Comparison of ENCODE assay signal across 8 cellular contexts in genomic region chr19:17074628-17075034, GRCh38. TPM values are rescaled to one million over a fixed set of nuclear protein-coding genes. Genes with fewer than 3 reads are reported as not detected.
DNase-seq lines count a peak whose midpoint lies in the region; ATAC-seq and TF ChIP-seq lines count a peak whose summit lies in the region.

No MANE protein-coding gene starts in this region.

- ATAC-seq in GM18519 (IDR thresholded peaks at IDR 0.05; ENCODE audit: low FRiP score, unreplicated experiment): no peak
- ATAC-seq in HG03159 (IDR thresholded peaks at IDR 0.05; ENCODE audit: unreplicated experiment): no peak

- H3K9me3 ChIP-seq in BE2C (no peaks in the 10 kb centered on the region), HEK293 (ENCODE audit: control insufficient read depth, insufficient read depth, low read depth, low read length) (no peaks in the 10 kb centered on the region), adipocyte (ENCODE audit: control insufficient read depth, low read length) (no peaks in the 10 kb centered on the region), uterus (no peaks in the 10 kb centered on the region)

- peak overlapping the region; percentile 95 for H3K9ac ChIP-seq in adipocyte (ENCODE audit: low read length)

- H3K27me3 ChIP-seq in BE2C (no peaks in the 10 kb centered on the region), adipocyte (replicated peaks; ENCODE audit: control insufficient read depth, insufficient read depth, low read length) (no peaks in the 10 kb centered on the region), uterus (no peaks in the 10 kb centered on the region)

- intact Hi-C loops in lower leg skin (cut with DNase I; ENCODE audit: low total_unique reads) (no loop called here), uterus (cut with DNase I; ENCODE audit: low total_unique reads) (loop anchor here (10.0 kb wide), 2 partner anchors 60 to 200 kb away; no protein-coding TSS in a partner anchor)

- CTCF ChIA-PET in HEK293 (lab: Yijun Ruan, JAX): interaction anchor here (0.6 to 0.7 kb wide), 4 partner anchors 22 to 208 kb away, joined by 3 to 6 read pairs (median 4); no protein-coding TSS in a partner anchor

- H3K4me3 ChIP-seq in BE2C (ENCODE audit: low read depth, low read length): peak overlapping the region; percentile 83
- H3K4me3 ChIP-seq in HEK293 (ENCODE audit: low read depth, low read length): peak overlapping the region; percentile 89
- peak overlapping the region; percentile 97 for H3K4me3 ChIP-seq in adipocyte (ENCODE audit: low read length)
- H3K4me3 ChIP-seq in lower leg skin (ENCODE audit: low read depth, poor library complexity, severe bottlenecking): peak overlapping the region; percentile 57
- peak overlapping the region; percentile 60 to 72 for H3K4me3 ChIP-seq in uterus

- TF ChIP-seq POLR2A in lower leg skin (IDR thresholded peaks at IDR 0.05) (no peak), uterus (IDR thresholded peaks at IDR 0.05) (no peak)

- no peak for DNase-seq in BE2C
- no peak for DNase-seq in adipocyte (ENCODE audit: low read depth)
- DNase-seq in lower leg skin (ENCODE audit: low spot score in 2 of 2): no peak
- DNase-seq in uterus: no peak
- DNase-seq in cerebellum (ENCODE audit: low spot score): no peak

- POLR2A ChIA-PET in HEK293 (lab: Yijun Ruan, JAX): interaction anchor here (0.7 to 1.4 kb wide), 2 partner anchors 141 to 231 kb away, joined by 3 to 5 read pairs; partner anchors contain the start of gene USE1

- TF ChIP-seq CTCF in BE2C (IDR thresholded peaks at IDR 0.05; ENCODE audit: low read depth, low read length) (no peak), HEK293 (tag by site-specific recombination; IDR thresholded peaks at IDR 0.05) (no peak), lower leg skin (IDR thresholded peaks at IDR 0.05) (no peak), uterus (IDR thresholded peaks at IDR 0.05) (no peak)

- no peaks in the 10 kb centered on the region; the same call in 1 of the 2 replicates for H3K4me1 ChIP-seq in BE2C
- peaks cover 8% of the 10 kb centered on the region for H3K4me1 ChIP-seq in HEK293 (ENCODE audit: control insufficient read depth, insufficient read depth, low read length)
- H3K4me1 ChIP-seq in adipocyte (ENCODE audit: control insufficient read depth, insufficient read depth, low read length): peaks cover 39% of the 10 kb centered on the region
- peaks cover 5 to 22% of the 10 kb centered on the region in 2 donors for H3K4me1 ChIP-seq in uterus

- 9 to 10% methylated on average over 9 to 11 of the region's 11 CpGs for WGBS in lower leg skin, 2 donors

- H3K27ac ChIP-seq in HEK293 (ENCODE audit: extremely low read depth, low read depth, low read length) (peak overlapping the region; percentile 62; the same call in 1 of the 2 replicates), uterus (peak overlapping the region; percentile 76 to 92)

- H3K36me3 ChIP-seq in BE2C: peaks cover 13% of the 10 kb centered on the region; the same call in 1 of the 2 replicates
- peaks cover 12 to 38% of the 10 kb centered on the region in 2 experiments; a peak in 2 of 3 replicates for H3K36me3 ChIP-seq in HEK293 (ENCODE audit: control insufficient read depth in 2 of 2, insufficient read depth in 1 of 2, low read length in 2 of 2)
- H3K36me3 ChIP-seq in adipocyte (ENCODE audit: control insufficient read depth, insufficient read depth, low read length, severe bottlenecking): no peaks in the 10 kb centered on the region
- no peaks in the 10 kb centered on the region for H3K36me3 ChIP-seq in uterus

TF ChIP-seq in HEK293, 187 proteins besides CTCF, POLR2A, EP300 and RAD21 (continues in another document):
- TF ChIP-seq ZNF26 (tag by site-specific recombination; IDR thresholded peaks at IDR 0.05): no peak
- TF ChIP-seq, protein P1, sequence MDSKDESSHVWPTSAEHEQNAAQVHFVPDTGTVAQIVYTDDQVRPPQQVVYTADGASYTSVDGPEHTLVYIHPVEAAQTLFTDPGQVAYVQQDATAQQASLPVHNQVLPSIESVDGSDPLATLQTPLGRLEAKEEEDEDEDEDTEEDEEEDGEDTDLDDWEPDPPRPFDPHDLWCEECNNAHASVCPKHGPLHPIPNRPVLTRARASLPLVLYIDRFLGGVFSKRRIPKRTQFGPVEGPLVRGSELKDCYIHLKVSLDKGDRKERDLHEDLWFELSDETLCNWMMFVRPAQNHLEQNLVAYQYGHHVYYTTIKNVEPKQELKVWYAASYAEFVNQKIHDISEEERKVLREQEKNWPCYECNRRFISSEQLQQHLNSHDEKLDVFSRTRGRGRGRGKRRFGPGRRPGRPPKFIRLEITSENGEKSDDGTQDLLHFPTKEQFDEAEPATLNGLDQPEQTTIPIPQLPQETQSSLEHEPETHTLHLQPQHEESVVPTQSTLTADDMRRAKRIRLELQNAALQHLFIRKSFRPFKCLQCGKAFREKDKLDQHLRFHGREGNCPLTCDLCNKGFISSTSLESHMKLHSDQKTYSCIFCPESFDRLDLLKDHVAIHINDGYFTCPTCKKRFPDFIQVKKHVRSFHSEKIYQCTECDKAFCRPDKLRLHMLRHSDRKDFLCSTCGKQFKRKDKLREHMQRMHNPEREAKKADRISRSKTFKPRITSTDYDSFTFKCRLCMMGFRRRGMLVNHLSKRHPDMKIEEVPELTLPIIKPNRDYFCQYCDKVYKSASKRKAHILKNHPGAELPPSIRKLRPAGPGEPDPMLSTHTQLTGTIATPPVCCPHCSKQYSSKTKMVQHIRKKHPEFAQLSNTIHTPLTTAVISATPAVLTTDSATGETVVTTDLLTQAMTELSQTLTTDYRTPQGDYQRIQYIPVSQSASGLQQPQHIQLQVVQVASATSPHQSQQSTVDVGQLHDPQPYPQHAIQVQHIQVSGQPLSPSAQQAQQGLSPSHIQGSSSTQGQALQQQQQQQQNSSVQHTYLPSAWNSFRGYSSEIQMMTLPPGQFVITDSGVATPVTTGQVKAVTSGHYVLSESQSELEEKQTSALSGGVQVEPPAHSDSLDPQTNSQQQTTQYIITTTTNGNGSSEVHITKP (tag by site-specific recombination; IDR thresholded peaks at IDR 0.05): no peak
- TF ChIP-seq, protein P2, sequence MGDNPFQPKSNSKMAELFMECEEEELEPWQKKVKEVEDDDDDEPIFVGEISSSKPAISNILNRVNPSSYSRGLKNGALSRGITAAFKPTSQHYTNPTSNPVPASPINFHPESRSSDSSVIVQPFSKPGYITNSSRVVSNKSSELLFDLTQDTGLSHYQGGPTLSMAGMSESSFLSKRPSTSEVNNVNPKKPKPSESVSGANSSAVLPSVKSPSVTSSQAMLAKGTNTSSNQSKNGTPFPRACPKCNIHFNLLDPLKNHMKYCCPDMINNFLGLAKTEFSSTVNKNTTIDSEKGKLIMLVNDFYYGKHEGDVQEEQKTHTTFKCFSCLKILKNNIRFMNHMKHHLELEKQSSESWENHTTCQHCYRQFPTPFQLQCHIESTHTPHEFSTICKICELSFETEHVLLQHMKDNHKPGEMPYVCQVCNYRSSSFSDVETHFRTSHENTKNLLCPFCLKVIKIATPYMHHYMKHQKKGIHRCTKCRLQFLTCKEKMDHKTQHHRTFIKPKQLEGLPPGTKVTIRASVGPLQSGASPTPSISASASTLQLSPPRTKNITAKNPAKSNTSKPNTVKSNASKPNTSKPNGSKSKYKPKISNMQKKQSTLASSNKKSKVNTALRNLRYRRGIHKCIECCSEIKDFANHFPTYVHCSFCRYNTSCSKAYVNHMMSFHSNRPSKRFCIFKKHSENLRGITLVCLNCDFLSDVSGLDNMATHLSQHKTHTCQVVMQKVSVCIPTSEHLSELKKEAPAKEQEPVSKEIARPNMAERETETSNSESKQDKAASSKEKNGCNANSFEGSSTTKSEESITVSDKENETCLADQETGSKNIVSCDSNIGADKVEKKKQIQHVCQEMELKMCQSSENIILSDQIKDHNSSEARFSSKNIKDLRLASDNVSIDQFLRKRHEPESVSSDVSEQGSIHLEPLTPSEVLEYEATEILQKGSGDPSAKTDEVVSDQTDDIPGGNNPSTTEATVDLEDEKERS (tag by site-specific recombination; IDR thresholded peaks at IDR 0.05): no peak
- no peak for TF ChIP-seq ZNF785 (tag by site-specific recombination; IDR thresholded peaks at IDR 0.05)
- TF ChIP-seq ZNF76 (tag by site-specific recombination; IDR thresholded peaks at IDR 0.05; ENCODE audit: borderline replicate concordance, low read depth): 0 out of 2 replicates have a peak, but pooled peaks have one; percentile 16
- no peak for TF ChIP-seq ZBTB26 (tag by site-specific recombination; optimal IDR thresholded peaks at IDR 0.05)
- TF ChIP-seq ZNF555 (tag by site-specific recombination; conservative IDR thresholded peaks at IDR 0.05): no peak
- TF ChIP-seq ZNF664 (tag by site-specific recombination; IDR thresholded peaks at IDR 0.05): peak; percentile 8; the same call in 1 of the 2 replicates

RNA-seq across cellular contexts. Expression of gene HAUS8, which starts 0.6 kb away (rescaled TPM):
- polyA plus RNA-seq in BE2C (2012; ENCODE audit: insufficient read depth, insufficient read length, low read depth): 8.5 TPM
- total RNA-seq in lower leg skin: 1 to 10 TPM; 3.3 to 7.0 (median 5.7) TPM
- 10 to 100 TPM in 2 of 4 donors, 1 to 10 TPM in 2; 2.6 to 11.5 (median 6.9) TPM for total RNA-seq in uterus
- 2.5 TPM for total RNA-seq in cerebellum

RNA-seq across cellular contexts. Expression of gene MYO9B, which starts 0.9 kb away (rescaled TPM):
- polyA plus RNA-seq in BE2C (2012; ENCODE audit: insufficient read depth, insufficient read length, low read depth): 29.7 TPM
- total RNA-seq in lower leg skin (10 to 100 TPM; 29.2 to 63.1 (median 43.5) TPM), uterus (100 to 1,000 TPM in 1 of 4 donors, 10 to 100 TPM in 3; 17.6 to 117 (median 54.1) TPM), cerebellum (42.1 TPM)

RNA-seq across cellular contexts. Expression of gene CPAMD8, which starts 48.0 kb away (rescaled TPM):
- polyA plus RNA-seq in BE2C (2012; ENCODE audit: insufficient read depth, insufficient read length, low read depth): 0.11 TPM
- 10 to 100 TPM in 3 of 4 donors, 1 to 10 TPM in 1; 8.1 to 14.0 (median 13.0) TPM for total RNA-seq in lower leg skin
- 10 to 100 TPM in 3 of 4 donors, 1 to 10 TPM in 1; 2.8 to 18.3 (median 15.7) TPM for total RNA-seq in uterus
- total RNA-seq in cerebellum: 11.9 TPM
